23 cellular contexts compared by ENCODE assay signal in the genomic region with DNA sequence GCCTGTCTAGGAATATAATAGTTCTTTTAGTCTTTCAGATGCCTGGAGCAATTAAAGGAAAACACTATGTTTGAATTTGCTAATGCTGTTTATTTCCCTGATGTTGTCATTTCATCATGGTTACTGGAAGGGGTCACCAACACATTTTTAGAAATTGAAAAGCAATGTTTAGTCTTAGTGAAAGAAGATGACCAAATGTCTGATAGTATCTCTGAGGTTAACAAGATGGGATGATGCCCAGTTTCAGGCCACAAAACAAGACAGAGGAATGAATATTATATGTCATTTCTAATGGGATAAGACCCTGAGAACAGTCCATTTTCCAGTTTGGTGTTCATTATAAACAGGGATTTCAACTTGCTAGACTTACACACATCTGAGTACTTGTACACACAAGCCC.
A peak's percentile ranks its signal among the peaks of the same experiment; 100 is the strongest.
DNase-seq lines count a peak whose midpoint lies in the region; ATAC-seq, FAIRE-seq and TF ChIP-seq lines count a peak whose summit lies in the region.
"Had no signal": no experiment of that assay in that cellular context is flagged by ENCODE, and none has a peak within 500 bp of the region (broad histone marks: within the 10 kb centered on the region; RNA-seq: fewer than 3 reads in every experiment).

No MANE protein-coding gene starts in this region.

- DNase-seq in AG10803 (ENCODE audit: low read depth) (peak; percentile 65), H54 (ENCODE audit: insufficient read length, low spot score) (no peak), SK-N-SH (no peak), fibroblast of villous mesenchyme (ENCODE audit: low read depth) (peak; percentile 47), GM12891 (ENCODE audit: insufficient read length, low spot score) (no peak)
- DNase-seq in activated naive CD8-positive, alpha-beta T cell treated with anti-CD3 and anti-CD28 coated beads, Interleukin-2, amount 50 U/mL, for 24 hours: no peak
- DNase-seq: 8988T; ACHN; CD4-positive, CD25-positive, alpha-beta regulatory T cell; IMR-90; KG1; NCI-H1048; NCI-H1417; NCI-H1694; NCI-H2029 treated with DMSO at 0.1 percent for 48 hours; NCI-H2227 treated with DMSO at 0.1 percent for 48 hours; NCI-H510A; NCI-H69; SHP77 treated with DMSO at 0.1 percent for 48 hours had no signal

- no peaks in the 10 kb centered on the region for H3K9me3 Mint-ChIP-seq in activated naive CD8-positive, alpha-beta T cell treated with anti-CD3 and anti-CD28 coated beads, Interleukin-2, amount 50 U/mL, for 24 hours

- TF ChIP-seq CTCF in AG10803 (conservative IDR thresholded peaks at IDR 0.05; ENCODE audit: low read length): no peak
- no peak for TF ChIP-seq CTCF in SK-N-SH (IDR thresholded peaks at IDR 0.05)
- no peak for TF ChIP-seq CTCF in fibroblast of villous mesenchyme (IDR thresholded peaks at IDR 0.05; ENCODE audit: insufficient read depth, low read depth, low read length)

- no peaks in the 10 kb centered on the region for H3K9me2 ChIP-seq in SK-N-SH

- peaks cover 5% of the 10 kb centered on the region for H3F3A ChIP-seq in SK-N-SH (replicated peaks; ENCODE audit: insufficient read depth)

- no peaks in the 10 kb centered on the region for H3K27me3 ChIP-seq in SK-N-SH (ENCODE audit: insufficient read depth)
- H3K27me3 ChIP-seq: BLaER1 had no signal

- no peak for ATAC-seq in activated naive CD8-positive, alpha-beta T cell treated with anti-CD3 and anti-CD28 coated beads, Interleukin-2, amount 50 U/mL, for 24 hours
- no peak for ATAC-seq in HG03565 (IDR thresholded peaks at IDR 0.05; ENCODE audit: unreplicated experiment)
- ATAC-seq: Panc1 had no signal

- no peaks in the 10 kb centered on the region for H3K9me3 ChIP-seq in SK-N-SH
- H3K9me3 ChIP-seq: BLaER1 had no signal

- no peak for TF ChIP-seq RAD21 in SK-N-SH (IDR thresholded peaks at IDR 0.05; ENCODE audit: low read length)

- FAIRE-seq in H54 (lab: Jason Lieb, UNC): peak; percentile 33
- FAIRE-seq in GM12891 (lab: Jason Lieb, UNC): no peak
- FAIRE-seq: D721Med had no signal

- CTCF ChIA-PET in SK-N-SH (lab: Yijun Ruan, JAX): no interaction called here

- no peak overlapping the region for H3K4me3 Mint-ChIP-seq in activated naive CD8-positive, alpha-beta T cell treated with anti-CD3 and anti-CD28 coated beads, Interleukin-2, amount 50 U/mL, for 24 hours
- H3K4me3 Mint-ChIP-seq: CD4-positive, CD25-positive, alpha-beta regulatory T cell had no signal

- H3K4me1 Mint-ChIP-seq in activated naive CD8-positive, alpha-beta T cell treated with anti-CD3 and anti-CD28 coated beads, Interleukin-2, amount 50 U/mL, for 24 hours: no peaks in the 10 kb centered on the region
- H3K4me1 Mint-ChIP-seq: CD4-positive, CD25-positive, alpha-beta regulatory T cell had no signal

- TF ChIP-seq EP300 in SK-N-SH (IDR thresholded peaks at IDR 0.05; ENCODE audit: borderline replicate concordance in 1 of 2, low read depth in 1 of 2, low read length in 1 of 2): peak in 1 of 2 experiments; percentile 21; a peak in 1 of 4 replicates

- H3K4me3 ChIP-seq in AG10803 (ENCODE audit: low read length) (no peak overlapping the region), SK-N-SH (ENCODE audit: low read depth in 2 of 2, low read length in 1 of 2) (no peak overlapping the region), fibroblast of villous mesenchyme (ENCODE audit: low read depth, low read length) (no peak overlapping the region)
- H3K4me3 ChIP-seq: BLaER1 had no signal

- peak overlapping the region in 1 of 2 experiments; percentile 26; a peak in 1 of 4 replicates for H3K27ac ChIP-seq in SK-N-SH (ENCODE audit: low read depth in 2 of 2, low read length in 1 of 2)
- H3K27ac ChIP-seq: BLaER1 had no signal

- no peak overlapping the region for H2AFZ ChIP-seq in SK-N-SH (ENCODE audit: low read depth)

- no peaks in the 10 kb centered on the region for H3K36me3 Mint-ChIP-seq in activated naive CD8-positive, alpha-beta T cell treated with anti-CD3 and anti-CD28 coated beads, Interleukin-2, amount 50 U/mL, for 24 hours (ENCODE audit: low read depth)
- H3K36me3 Mint-ChIP-seq: CD4-positive, CD25-positive, alpha-beta regulatory T cell had no signal

- no peaks in the 10 kb centered on the region for H3K79me2 ChIP-seq in SK-N-SH (ENCODE audit: insufficient read depth)

- no peaks in the 10 kb centered on the region for H3K27me3 Mint-ChIP-seq in activated naive CD8-positive, alpha-beta T cell treated with anti-CD3 and anti-CD28 coated beads, Interleukin-2, amount 50 U/mL, for 24 hours
- H3K27me3 Mint-ChIP-seq: CD4-positive, CD25-positive, alpha-beta regulatory T cell had no signal

- H3K4me1 ChIP-seq in SK-N-SH (ENCODE audit: control insufficient read depth in 1 of 2, insufficient read depth in 2 of 2, low read depth in 1 of 2, low read length in 1 of 2): peaks cover under 1 to 10% of the 10 kb centered on the region in 2 experiments; a peak in 3 of 4 replicates
- H3K4me1 ChIP-seq: BLaER1 had no signal

- TF ChIP-seq POLR2A in H54 (IDR thresholded peaks at IDR 0.05; ENCODE audit: low read depth, low read length) (no peak), GM12891 (IDR thresholded peaks at IDR 0.05; ENCODE audit: low read depth, low read length) (no peak)

- no peak overlapping the region for H3K4me2 ChIP-seq in SK-N-SH
- H3K4me2 ChIP-seq: BLaER1 had no signal

- no peaks in the 10 kb centered on the region for H3K36me3 ChIP-seq in SK-N-SH (replicated peaks in 1 of 2; ENCODE audit: control insufficient read depth in 1 of 2, insufficient read depth in 2 of 2, low read length in 1 of 2)
- H3K36me3 ChIP-seq: BLaER1 had no signal

- no peaks in the 10 kb centered on the region for H4K20me1 ChIP-seq in SK-N-SH (ENCODE audit: insufficient read depth)
- H4K20me1 ChIP-seq: BLaER1 had no signal

- no peak overlapping the region for H3K27ac Mint-ChIP-seq in activated naive CD8-positive, alpha-beta T cell treated with anti-CD3 and anti-CD28 coated beads, Interleukin-2, amount 50 U/mL, for 24 hours
- H3K27ac Mint-ChIP-seq: CD4-positive, CD25-positive, alpha-beta regulatory T cell had no signal

- POLR2A ChIA-PET in SK-N-SH (lab: Yijun Ruan, JAX): no interaction called here

- H3K9ac ChIP-seq in SK-N-SH: no peak overlapping the region
- H3K9ac ChIP-seq: BLaER1 had no signal

TF ChIP-seq in SK-N-SH, 30 proteins besides CTCF, POLR2A, EP300 and RAD21 (continues in another document):
- TF ChIP-seq, protein P1, sequence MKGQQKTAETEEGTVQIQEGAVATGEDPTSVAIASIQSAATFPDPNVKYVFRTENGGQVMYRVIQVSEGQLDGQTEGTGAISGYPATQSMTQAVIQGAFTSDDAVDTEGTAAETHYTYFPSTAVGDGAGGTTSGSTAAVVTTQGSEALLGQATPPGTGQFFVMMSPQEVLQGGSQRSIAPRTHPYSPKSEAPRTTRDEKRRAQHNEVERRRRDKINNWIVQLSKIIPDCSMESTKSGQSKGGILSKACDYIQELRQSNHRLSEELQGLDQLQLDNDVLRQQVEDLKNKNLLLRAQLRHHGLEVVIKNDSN (IDR thresholded peaks at IDR 0.05; ENCODE audit: borderline replicate concordance, low read depth): no peak
- TF ChIP-seq CHD2 (IDR thresholded peaks at IDR 0.05; ENCODE audit: low read length, partially characterized antibody) (no peak), NFIC (IDR thresholded peaks at IDR 0.05; ENCODE audit: borderline replicate concordance) (peak; percentile 57; the same call in 1 of the 2 replicates), SMC3 (IDR thresholded peaks at IDR 0.05; ENCODE audit: low read depth, low read length) (no peak), RXRA (IDR thresholded peaks at IDR 0.05; ENCODE audit: borderline replicate concordance, low read depth) (no peak; the same call in 1 of the 2 replicates)

TF ChIP-seq in GM12891, 5 proteins besides CTCF, POLR2A, EP300 and RAD21:
- TF ChIP-seq PAX5 (IDR thresholded peaks at IDR 0.05; ENCODE audit: insufficient read depth, low read length, severe bottlenecking) (no peak), POU2F2 (IDR thresholded peaks at IDR 0.05; ENCODE audit: low read depth, low read length) (no peak), TAF1 (IDR thresholded peaks at IDR 0.05; ENCODE audit: low read depth, low read length) (no peak), SPI1 (IDR thresholded peaks at IDR 0.05; ENCODE audit: low read depth, low read length) (no peak), POLR2AphosphoS5 (IDR thresholded peaks at IDR 0.05; ENCODE audit: low read depth, low read length) (no peak)
TF ChIP-seq in GM12891: peak in this region for 0.

Comparison
In these comparisons a context has a peak if more than half of its experiments do, and no peak if none do; other contexts are left out.
1. DNase-seq: peak in AG10803 (single experiment) and fibroblast of villous mesenchyme (single experiment); none in H54 (single experiment), SK-N-SH (single experiment), activated naive CD8-positive, alpha-beta T cell treated with anti-CD3 and anti-CD28 coated beads, Interleukin-2, amount 50 U/mL, for 24 hours (single experiment) and GM12891 (single experiment).